ENCODE assay signal across 20 cellular contexts in the genomic region with DNA sequence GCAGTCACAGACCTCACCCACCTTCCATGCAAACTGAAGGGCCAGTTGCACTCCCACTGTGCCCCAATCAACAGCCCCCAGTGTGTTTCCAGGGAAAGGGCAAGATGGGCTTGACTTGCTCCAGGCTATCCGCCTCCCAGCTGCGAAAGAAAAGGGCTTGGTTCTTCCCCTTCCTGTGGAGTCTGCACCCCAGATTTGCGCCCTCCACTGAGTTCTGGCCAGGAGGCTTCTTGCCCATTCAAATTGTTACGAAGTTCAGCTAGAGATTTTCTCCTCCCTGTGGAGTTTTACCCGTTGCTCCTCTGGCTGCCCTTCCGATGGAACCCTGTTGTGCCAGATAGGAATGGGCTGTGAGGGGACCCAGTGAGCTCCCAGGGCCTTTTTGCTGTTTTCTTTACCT.
DNase-seq lines count a peak whose midpoint lies in the region; ATAC-seq and TF ChIP-seq lines count a peak whose summit lies in the region.
"Had no signal": no experiment of that assay in that cellular context is flagged by ENCODE, and none has a peak within 500 bp of the region (broad histone marks: within the 10 kb centered on the region; RNA-seq: fewer than 3 reads in every experiment).

No MANE protein-coding gene starts in this region.

- no peak for ATAC-seq in HG03469 (IDR thresholded peaks at IDR 0.05; ENCODE audit: unreplicated experiment)
- no peak for ATAC-seq in HG02970 (IDR thresholded peaks at IDR 0.05; ENCODE audit: low FRiP score, unreplicated experiment)
- ATAC-seq in HG02759 (IDR thresholded peaks at IDR 0.05; ENCODE audit: unreplicated experiment) = no peak

- peaks cover 21% of the 10 kb centered on the region for H3K9me3 Mint-ChIP-seq in nephron

- H3K4me3 Mint-ChIP-seq in nephron = no peak overlapping the region
- H3K4me3 Mint-ChIP-seq: CD14-positive monocyte; CD4-positive, alpha-beta memory T cell; CD4-positive, CD25-positive, alpha-beta regulatory T cell; CD8-positive, alpha-beta memory T cell had no signal

- no peaks in the 10 kb centered on the region for H3K27me3 Mint-ChIP-seq in nephron (ENCODE audit: low read depth)
- H3K27me3 Mint-ChIP-seq: CD4-positive, alpha-beta memory T cell; CD4-positive, CD25-positive, alpha-beta regulatory T cell had no signal

- peak; percentile 3 for DNase-seq in NCI-H69 (lab: John Stamatoyannopoulos, UW)
- peak; percentile 3 for DNase-seq in astrocyte of the spinal cord (ENCODE audit: low read depth, low spot score)
- no peak for DNase-seq in activated CD8-positive, alpha-beta memory T cell treated with anti-CD3 and anti-CD28 coated beads, Interleukin-2, amount 50 U/mL, for 48 hours
- DNase-seq: 8988T; ACHN; BE2C; C1 segment of cervical spinal cord; Caco-2; Calu3; CD4-positive, alpha-beta memory T cell; CD4-positive, CD25-positive, alpha-beta regulatory T cell; CD8-positive, alpha-beta memory T cell; DMS79 treated with DMSO at 0.1 percent for 48 hours; GF-D8 had no signal

- no peaks in the 10 kb centered on the region for H3K4me1 Mint-ChIP-seq in nephron
- H3K4me1 Mint-ChIP-seq: CD14-positive monocyte; CD4-positive, alpha-beta memory T cell; CD4-positive, CD25-positive, alpha-beta regulatory T cell; CD8-positive, alpha-beta memory T cell had no signal

- in situ Hi-C loops in astrocyte of the spinal cord (cut with HindIII; ENCODE audit: low sequenced_read_pairs) = no loop called here

- TF ChIP-seq CTCF in astrocyte of the spinal cord (IDR thresholded peaks at IDR 0.05; ENCODE audit: low read depth, low read length) = no peak
- TF ChIP-seq CTCF in nephron (IDR thresholded peaks at IDR 0.05; ENCODE audit: unreplicated experiment in 3 of 3) = no peak

- no peaks in the 10 kb centered on the region for H3K36me3 Mint-ChIP-seq in nephron (ENCODE audit: low read depth)
- H3K36me3 Mint-ChIP-seq: CD14-positive monocyte; CD4-positive, alpha-beta memory T cell; CD4-positive, CD25-positive, alpha-beta regulatory T cell; CD8-positive, alpha-beta memory T cell had no signal

- H3K4me3 ChIP-seq in astrocyte of the spinal cord (ENCODE audit: low read depth, low read length) = no peak overlapping the region
- H3K4me3 ChIP-seq: BLaER1 had no signal

- peak overlapping the region; percentile 91 to 93 (median 92) for H3K27ac Mint-ChIP-seq in nephron
- H3K27ac Mint-ChIP-seq: CD14-positive monocyte; CD4-positive, alpha-beta memory T cell; CD4-positive, CD25-positive, alpha-beta regulatory T cell had no signal
